Comparison of ENCODE assay signal across 20 cellular contexts in the genomic region with DNA sequence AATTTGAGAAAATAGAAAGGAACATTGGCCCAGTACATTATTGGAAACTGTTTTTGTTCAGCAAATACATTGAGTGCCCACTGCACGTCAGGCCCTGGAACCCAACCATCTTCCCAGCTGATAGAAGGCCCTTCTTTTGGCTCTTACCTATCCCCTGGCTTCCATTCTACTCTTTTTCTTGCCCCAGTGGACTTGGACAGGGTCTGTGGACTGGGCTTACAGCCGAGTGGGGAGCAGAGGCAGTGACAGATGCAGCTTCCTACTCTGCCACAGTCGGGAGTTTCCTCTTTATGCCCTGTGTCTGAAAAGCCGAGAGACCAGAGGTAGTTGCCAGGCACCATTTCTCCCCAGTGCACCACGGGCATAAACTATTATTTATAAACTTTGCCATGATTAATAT.
DNase-seq lines count a peak whose midpoint lies in the region; ATAC-seq and TF ChIP-seq lines count a peak whose summit lies in the region.
"Had no signal": no experiment of that assay in that cellular context is flagged by ENCODE, and none has a peak within 500 bp of the region (broad histone marks: within the 10 kb centered on the region; RNA-seq: fewer than 3 reads in every experiment).

No MANE protein-coding gene starts in this region.

- H3K27ac ChIP-seq in right atrium auricular region (peak overlapping the region in 1 of 2 donors; percentile 60), tibial artery (peak overlapping the region; percentile 62 to 63)
- H3K27ac ChIP-seq: uterus had no signal

- peaks cover 26% of the 10 kb centered on the region for H3K4me1 Mint-ChIP-seq in memory B cell

- H3K4me1 ChIP-seq in right atrium auricular region (peaks cover 0 to 68% of the 10 kb centered on the region in 2 donors), tibial artery (peaks cover 0 to 82% (median 65%) of the 10 kb centered on the region in 4 donors)
- H3K4me1 ChIP-seq: uterus had no signal

- H3K27me3 Mint-ChIP-seq in memory B cell: no peaks in the 10 kb centered on the region

- peak overlapping the region; percentile 24 for H3K27ac Mint-ChIP-seq in memory B cell
- H3K27ac Mint-ChIP-seq: nephron had no signal

- H3K27me3 ChIP-seq in right atrium auricular region (no peaks in the 10 kb centered on the region), tibial artery (no peaks in the 10 kb centered on the region)
- H3K27me3 ChIP-seq: brain microvascular endothelial cell, SJSA1, uterus had no signal

- ATAC-seq in Right ventricle myocardium superior (ENCODE audit: poor library complexity) (peak; percentile 25), memory B cell (ENCODE audit: low read depth) (no peak)
- ATAC-seq: sciatic nerve had no signal

- no peak overlapping the region for H3K4me3 ChIP-seq in right atrium auricular region
- no peak overlapping the region for H3K4me3 ChIP-seq in tibial artery
- H3K4me3 ChIP-seq: SJSA1, uterus had no signal

- DNase-seq in Right ventricle myocardium superior (no peak), right atrium auricular region (ENCODE audit: low spot score) (no peak), cerebellar cortex (ENCODE audit: low spot score) (peak; percentile 62), memory B cell (ENCODE audit: low spot score in 2 of 2) (no peak), tibial artery (no peak), DMS53 (lab: John Stamatoyannopoulos, UW) (no peak), NCI-H2107 treated with DMSO at 0.1 percent for 48 hours (lab: John Stamatoyannopoulos, UW; ENCODE audit: unreplicated experiment) (no peak), AG08395 (ENCODE audit: low spot score) (no peak)
- DNase-seq: activated naive CD4-positive, alpha-beta T cell; brain microvascular endothelial cell; DMS 273 treated with DMSO at 0.1 percent for 48 hours; IMR-90; kidney glomerular epithelial cell; NCI-H1048; NCI-H2171; stimulated activated CD4-positive, alpha-beta T cell treated with anti-CD3 and anti-CD28 coated beads, Interleukin-2, amount 100 ng/mL, for 48 hours; uterus had no signal

- H3K36me3 Mint-ChIP-seq in memory B cell: peaks cover 2% of the 10 kb centered on the region

- intact Hi-C loops in Right ventricle myocardium superior (cut with DNase I): no loop called here
- intact Hi-C loops in tibial artery (cut with DNase I; ENCODE audit: low total_unique reads): no loop called here

- H3K36me3 ChIP-seq in right atrium auricular region (no peaks in the 10 kb centered on the region), tibial artery (no peaks in the 10 kb centered on the region)
- H3K36me3 ChIP-seq: brain microvascular endothelial cell, uterus had no signal

- TF ChIP-seq CTCF in right atrium auricular region (IDR thresholded peaks at IDR 0.05) (no peak), tibial artery (IDR thresholded peaks at IDR 0.05) (no peak)

- H3K9me3 Mint-ChIP-seq in memory B cell: no peaks in the 10 kb centered on the region
- H3K9me3 Mint-ChIP-seq: nephron had no signal

- no peak overlapping the region for H3K4me3 Mint-ChIP-seq in memory B cell
- H3K4me3 Mint-ChIP-seq: nephron had no signal

- H3K9me3 ChIP-seq in right atrium auricular region (no peaks in the 10 kb centered on the region), tibial artery (no peaks in the 10 kb centered on the region)
- H3K9me3 ChIP-seq: SJSA1, uterus had no signal
